Comparison of ENCODE assay signal across 12 cellular contexts in the genomic region with DNA sequence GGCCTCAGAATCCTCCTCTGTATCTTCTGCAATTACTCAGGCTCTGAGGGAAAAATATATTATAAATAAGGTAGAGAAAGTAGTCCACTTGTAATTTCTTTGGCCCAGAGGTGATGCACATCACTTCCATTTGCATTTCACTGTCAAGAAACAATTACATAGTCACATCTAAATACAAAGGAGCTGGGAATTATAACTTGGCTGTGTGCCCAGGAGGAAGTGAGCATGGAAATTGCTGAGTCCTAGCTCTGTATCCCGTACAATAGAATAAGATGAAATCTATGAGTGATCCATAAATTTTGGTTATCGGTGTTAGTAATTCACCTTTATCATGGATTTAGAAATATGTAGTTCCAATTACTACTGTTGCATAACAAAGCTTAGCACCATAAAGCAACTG.
"Had no signal": no experiment of that assay in that cellular context is flagged by ENCODE, and none has a peak within 500 bp of the region (broad histone marks: within the 10 kb centered on the region; RNA-seq: fewer than 3 reads in every experiment).

No MANE protein-coding gene starts in this region.

- H3K4me3 ChIP-seq: smooth muscle cell, thyroid gland, uterus had no signal

- H3K36me3 ChIP-seq: brain microvascular endothelial cell, thyroid gland, uterus had no signal

- H3K27me3 ChIP-seq: brain microvascular endothelial cell, thyroid gland, uterus had no signal

- DNase-seq: activated T-cell treated with anti-CD3 and anti-CD28 coated beads, Interleukin-2, amount 50 U/mL, for 1 hour; brain microvascular endothelial cell; cerebellar nuclear complex; endodermal cell; glutamatergic neuron; mammary epithelial cell; natural killer cell; right cardiac atrium; thyroid gland; uterus had no signal

- H3K27ac ChIP-seq: brain microvascular endothelial cell, thyroid gland, uterus had no signal

- H3K4me1 ChIP-seq: thyroid gland, uterus had no signal

- ATAC-seq: esophagus mucosa, natural killer cell, right cardiac atrium had no signal

- H3K9me3 ChIP-seq: thyroid gland, uterus had no signal
